8 cellular contexts compared by ENCODE assay signal in genomic region chr2:196988599-196988998, GRCh38.
A peak's percentile ranks its signal among the peaks of the same experiment; 100 is the strongest.
DNase-seq lines count a peak whose midpoint lies in the region; TF ChIP-seq lines count a peak whose summit lies in the region.

No MANE protein-coding gene starts in this region.

- 51% methylated on average over 3 of the region's 3 CpGs for WGBS in esophagus muscularis mucosa
- 71 to 78% methylated on average over 3 of the region's 3 CpGs for WGBS in transverse colon (ENCODE audit: low coverage in 1 of 2), 2 donors
- WGBS in thyroid gland, 2 donors, result 69 to 74% methylated on average over 3 of the region's 3 CpGs

- peak overlapping the region in 2 of 3 donors; percentile 70 to 76 for H3K9ac ChIP-seq in skeletal muscle tissue (ENCODE audit: low read depth in 1 of 3, low read length in 3 of 3)

- in situ Hi-C loops in transverse colon (cut with MboI; ENCODE audit: low pct_ligation_motif_present in 1 of 4, low pct_unique_long_range_greater_than_20kb in 1 of 4, low sequenced_read_pairs in 3 of 4), result no loop called here

- H3K4me1 ChIP-seq in esophagus muscularis mucosa, result peaks cover 14 to 18% (median 16%) of the 10 kb centered on the region in 4 donors
- peaks cover 2 to 6% (median 3%) of the 10 kb centered on the region in 3 donors for H3K4me1 ChIP-seq in skeletal muscle tissue (ENCODE audit: control insufficient read depth in 3 of 3, insufficient read depth in 3 of 3, low read length in 3 of 3)
- H3K4me1 ChIP-seq in transverse colon, result peaks cover 0 to 19% (median 8%) of the 10 kb centered on the region in 4 donors
- peaks cover 0 to 5% of the 10 kb centered on the region in 2 donors for H3K4me1 ChIP-seq in thyroid gland

- H3K27ac ChIP-seq in esophagus muscularis mucosa (replicated peaks in 1 of 4) (peak overlapping the region in 3 of 4 donors; percentile 13 to 45 (median 44)), skeletal muscle tissue (ENCODE audit: low read depth, low read length) (peak overlapping the region; percentile 75), transverse colon (peak overlapping the region in 1 of 4 donors; percentile 64), thyroid gland (no peak overlapping the region)

- H3K27me3 ChIP-seq in esophagus muscularis mucosa, result no peaks in the 10 kb centered on the region
- no peaks in the 10 kb centered on the region for H3K27me3 ChIP-seq in skeletal muscle tissue (ENCODE audit: control insufficient read depth in 3 of 3, insufficient read depth in 3 of 3, low read length in 3 of 3)
- H3K27me3 ChIP-seq in transverse colon, result no peaks in the 10 kb centered on the region
- H3K27me3 ChIP-seq in thyroid gland, result no peaks in the 10 kb centered on the region

- peak; percentile 16 to 33 for DNase-seq in NCI-H526 (lab: John Stamatoyannopoulos, UW)
- no peak for DNase-seq in NCI-H526 treated with DMSO at 0.1 percent for 48 hours (lab: John Stamatoyannopoulos, UW)
- peak; percentile 23 for DNase-seq in RPMI7951 (ENCODE audit: low read depth)
- no peak for DNase-seq in esophagus muscularis mucosa (ENCODE audit: extremely low spot score)
- DNase-seq in transverse colon, result no peak
- DNase-seq in kidney tubule cell (ENCODE audit: low spot score), result no peak
- no peak for DNase-seq in thyroid gland

- H3K36me3 ChIP-seq in esophagus muscularis mucosa, result peaks cover 0 to 36% (median 8%) of the 10 kb centered on the region in 4 donors
- H3K36me3 ChIP-seq in skeletal muscle tissue (ENCODE audit: control insufficient read depth in 3 of 3, insufficient read depth in 3 of 3, low read length in 3 of 3), result no peaks in the 10 kb centered on the region
- peaks cover 0 to under 1% (median 0%) of the 10 kb centered on the region in 4 donors for H3K36me3 ChIP-seq in transverse colon
- H3K36me3 ChIP-seq in thyroid gland, result no peaks in the 10 kb centered on the region

- TF ChIP-seq CTCF in esophagus muscularis mucosa (IDR thresholded peaks at IDR 0.05), result no peak
- no peak for TF ChIP-seq CTCF in transverse colon (IDR thresholded peaks at IDR 0.05)
- TF ChIP-seq CTCF in thyroid gland (IDR thresholded peaks at IDR 0.05), result no peak

- H3K4me3 ChIP-seq in esophagus muscularis mucosa (no peak overlapping the region), skeletal muscle tissue (ENCODE audit: low read length in 3 of 3) (peak overlapping the region in 1 of 3 donors; percentile 69), transverse colon (no peak overlapping the region), thyroid gland (replicated peaks in 1 of 3) (no peak overlapping the region)

- intact Hi-C loops in esophagus muscularis mucosa (cut with DNase I) (loop anchor here (5.0 kb wide), 1 partner anchor 61 kb away; the partner anchor contains the start of gene PGAP1), transverse colon (cut with DNase I; ENCODE audit: low total_unique reads) (no loop called here), thyroid gland (cut with DNase I) (no loop called here)

- no peak for TF ChIP-seq EP300 in esophagus muscularis mucosa (IDR thresholded peaks at IDR 0.05)
- no peak for TF ChIP-seq EP300 in transverse colon (IDR thresholded peaks at IDR 0.05; ENCODE audit: low read depth)

- H3K9me3 ChIP-seq in esophagus muscularis mucosa (no peaks in the 10 kb centered on the region), skeletal muscle tissue (ENCODE audit: control insufficient read depth in 3 of 3, low read length in 3 of 3) (no peaks in the 10 kb centered on the region), transverse colon (no peaks in the 10 kb centered on the region), thyroid gland (no peaks in the 10 kb centered on the region)

- TF ChIP-seq POLR2A in esophagus muscularis mucosa (IDR thresholded peaks at IDR 0.05; ENCODE audit: low read depth) (no peak), transverse colon (IDR thresholded peaks at IDR 0.05) (no peak), thyroid gland (IDR thresholded peaks at IDR 0.05) (no peak)

Comparison
In these comparisons a context has a peak if more than half of its experiments do, and no peak if none do; other contexts are left out.
1. DNase-seq: peak in NCI-H526 (2 of 2) and RPMI7951 (single experiment); none in NCI-H526 treated with DMSO at 0.1 percent for 48 hours (single experiment), esophagus muscularis mucosa (single experiment), transverse colon (single experiment), kidney tubule cell (single experiment) and thyroid gland (0 of 2).
2. H3K27ac ChIP-seq: peak in esophagus muscularis mucosa (3 of 4) and skeletal muscle tissue (single experiment); none in thyroid gland (0 of 3).